In the genomic region with DNA sequence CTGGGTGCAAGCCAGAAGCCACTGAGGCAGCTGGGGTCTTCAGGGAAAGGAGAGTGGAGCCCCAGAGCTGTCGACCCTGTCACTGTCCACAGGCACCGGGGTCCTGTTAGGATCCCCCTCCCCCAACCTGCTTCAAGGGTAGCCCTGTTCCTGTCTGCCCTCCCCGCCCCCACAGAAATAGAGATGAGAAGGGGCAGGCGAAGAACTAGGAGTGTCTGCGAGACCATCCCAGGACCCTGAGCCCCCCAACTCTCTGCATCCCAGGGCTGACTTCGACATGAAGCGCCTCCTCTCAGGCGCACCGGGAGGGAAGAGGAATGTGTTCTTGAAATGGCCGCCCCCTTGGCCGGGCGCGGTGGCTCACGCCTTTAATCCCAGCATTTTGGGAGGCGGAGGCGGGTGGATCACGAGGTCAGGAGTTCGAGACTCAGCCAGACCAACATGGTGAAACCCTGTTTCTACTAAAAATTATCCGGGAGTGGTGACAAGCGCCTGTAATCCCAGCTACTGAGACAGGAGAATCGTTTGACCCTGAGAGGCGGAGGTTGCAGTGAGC, we compare ENCODE assay signal across 9 cellular contexts. TPM values are rescaled to one million over a fixed set of nuclear protein-coding genes. Genes with fewer than 3 reads are reported as not detected.
DNase-seq lines count a peak whose midpoint lies in the region; ATAC-seq and TF ChIP-seq lines count a peak whose summit lies in the region.
"Had no signal": no experiment of that assay in that cellular context is flagged by ENCODE, and none has a peak within 500 bp of the region (broad histone marks: within the 10 kb centered on the region; RNA-seq: fewer than 3 reads in every experiment).

No MANE protein-coding gene starts in this region.

- peak overlapping the region; percentile 77 for H3K27ac ChIP-seq in mammary epithelial cell (ENCODE audit: insufficient read depth, low read depth, low read length)
- peak overlapping the region; percentile 82 to 85 for H3K27ac ChIP-seq in thoracic aorta

- H3K36me3 Mint-ChIP-seq in activated CD4-positive, alpha-beta T cell treated with anti-CD3 and anti-CD28 coated beads for 36 hours (ENCODE audit: low read depth) = peaks cover 3% of the 10 kb centered on the region
- H3K36me3 Mint-ChIP-seq in IgD-negative memory B cell = peaks cover 2% of the 10 kb centered on the region

- POLR2A ChIA-PET in activated CD4-positive, alpha-beta T cell treated with anti-CD3 and anti-CD28 coated beads for 36 hours (lab: Charles Lee) = interaction anchor here (0.5 to 1.2 kb wide), 3 partner anchors 33 to 143 kb away, joined by 3 to 6 read pairs (median 4); a partner anchor contains a TSS

- no TSS peak for BruUV-seq in mammary epithelial cell (replicated peaks; lab: Mats Ljungman, UMichigan)

- no peak for DNase-seq in activated CD4-positive, alpha-beta T cell treated with anti-CD3 and anti-CD28 coated beads for 36 hours
- DNase-seq in activated CD4-positive, alpha-beta T cell treated with anti-CD3 and anti-CD28 coated beads for 48 hours = no peak
- no peak for DNase-seq in mammary epithelial cell
- peak; percentile 83 for DNase-seq in left kidney (ENCODE audit: low read depth, low spot score)
- DNase-seq in thoracic aorta (ENCODE audit: low spot score) = no peak
- no peak for DNase-seq in SKM-1 (lab: John Stamatoyannopoulos, UW; ENCODE audit: unreplicated experiment)
- no peak for DNase-seq in H4 (ENCODE audit: low spot score)

- TF ChIP-seq CTCF in mammary epithelial cell (conservative IDR thresholded peaks at IDR 0.05 in 1 of 2, IDR thresholded peaks at IDR 0.05 in 1 of 2; ENCODE audit: extremely low read depth in 1 of 2, insufficient read depth in 1 of 2, low read depth in 1 of 2, low read length in 2 of 2) (no peak), thoracic aorta (IDR thresholded peaks at IDR 0.05) (no peak)

- peak; percentile 17 for ATAC-seq in activated CD4-positive, alpha-beta T cell treated with anti-CD3 and anti-CD28 coated beads for 36 hours
- ATAC-seq in thoracic aorta (ENCODE audit: insufficient number of reproducible peaks, low FRiP score, low read depth) = no peak

- H3K9me3 ChIP-seq in mammary epithelial cell (replicated peaks; ENCODE audit: insufficient read depth, low read length) (no peaks in the 10 kb centered on the region), thoracic aorta (no peaks in the 10 kb centered on the region)

- H3K36me3 ChIP-seq in mammary epithelial cell (ENCODE audit: insufficient read depth, low read length) (no peaks in the 10 kb centered on the region), thoracic aorta (no peaks in the 10 kb centered on the region)

- H2AFZ ChIP-seq in mammary epithelial cell (ENCODE audit: low read depth, low read length) = peak overlapping the region; percentile 99

- in situ Hi-C loops in mammary epithelial cell (cut with MboI; ENCODE audit: low sequenced_read_pairs in 2 of 2) = no loop called here

- H3K27me3 Mint-ChIP-seq in activated CD4-positive, alpha-beta T cell treated with anti-CD3 and anti-CD28 coated beads for 36 hours = peaks cover 2% of the 10 kb centered on the region
- peaks cover 2% of the 10 kb centered on the region for H3K27me3 Mint-ChIP-seq in IgD-negative memory B cell

- WGBS in mammary epithelial cell (ENCODE audit: low coverage, missing lambda C conversion rate) = 26% methylated on average over 8 of the region's 22 CpGs

- H3K4me2 ChIP-seq in mammary epithelial cell (ENCODE audit: insufficient read depth, low read depth, low read length) = peak overlapping the region; percentile 93

- no peaks in the 10 kb centered on the region for H3K9me3 Mint-ChIP-seq in activated CD4-positive, alpha-beta T cell treated with anti-CD3 and anti-CD28 coated beads for 36 hours (ENCODE audit: low read depth)
- no peaks in the 10 kb centered on the region for H3K9me3 Mint-ChIP-seq in IgD-negative memory B cell

- no peaks in the 10 kb centered on the region for H4K20me1 ChIP-seq in mammary epithelial cell (ENCODE audit: insufficient read depth, low read length)

- H3K79me2 ChIP-seq in mammary epithelial cell (ENCODE audit: insufficient read depth, low read length) = no peaks in the 10 kb centered on the region

- intact Hi-C loops in activated CD4-positive, alpha-beta T cell treated with anti-CD3 and anti-CD28 coated beads for 36 hours (cut with DNase I, micrococcal nuclease) = loop anchor here (1.0 to 5.0 kb wide), 11 partner anchors 13 to 209 kb away; a partner anchor contains a TSS
- intact Hi-C loops in mammary epithelial cell (cut with micrococcal nuclease) = no loop called here

- H3K4me1 ChIP-seq in mammary epithelial cell (ENCODE audit: insufficient read depth, low read length) (no peaks in the 10 kb centered on the region), thoracic aorta (ENCODE audit: control insufficient read depth in 1 of 2, low read depth in 2 of 2) (peaks cover 0 to 18% of the 10 kb centered on the region in 2 donors)

- H3K27ac Mint-ChIP-seq in activated CD4-positive, alpha-beta T cell treated with anti-CD3 and anti-CD28 coated beads for 36 hours = peak overlapping the region; percentile 31
- peak overlapping the region; percentile 93 to 100 (median 99) for H3K27ac Mint-ChIP-seq in IgD-negative memory B cell

- H3K4me3 ChIP-seq in mammary epithelial cell (replicated peaks in 1 of 3; ENCODE audit: insufficient read depth in 1 of 3, low read depth in 2 of 3, low read length in 3 of 3) (peak overlapping the region; percentile 70 to 82 (median 79)), thoracic aorta (peak overlapping the region; percentile 90)

- peak overlapping the region; percentile 73 for H3K9ac ChIP-seq in mammary epithelial cell (ENCODE audit: insufficient read depth, low read length)

- H3K4me3 Mint-ChIP-seq in activated CD4-positive, alpha-beta T cell treated with anti-CD3 and anti-CD28 coated beads for 36 hours = peak overlapping the region; percentile 77
- H3K4me3 Mint-ChIP-seq in IgD-negative memory B cell = peak overlapping the region; percentile 82 to 99 (median 94)

- CTCF ChIA-PET in activated CD4-positive, alpha-beta T cell treated with anti-CD3 and anti-CD28 coated beads for 36 hours (lab: Charles Lee) = no interaction called here
- CTCF ChIA-PET in mammary epithelial cell (lab: Charles Lee; ENCODE audit: low non-redundant PET) = no interaction called here

- H3K27me3 ChIP-seq in mammary epithelial cell (ENCODE audit: insufficient read depth, low read length) = no peaks in the 10 kb centered on the region
- H3K27me3 ChIP-seq in thoracic aorta (replicated peaks; ENCODE audit: insufficient read depth) = no peaks in the 10 kb centered on the region

- peaks cover 11% of the 10 kb centered on the region for H3K4me1 Mint-ChIP-seq in activated CD4-positive, alpha-beta T cell treated with anti-CD3 and anti-CD28 coated beads for 36 hours
- H3K4me1 Mint-ChIP-seq in IgD-negative memory B cell = peaks cover 21 to 29% (median 24%) of the 10 kb centered on the region in 3 donors

- dilution Hi-C loops in mammary epithelial cell (cut with HindIII; ENCODE audit: low sequenced_read_pairs) = no loop called here

RNA-seq across cellular contexts. Expression of a gene that starts 0.6 kb away (rescaled TPM):
- total RNA-seq in activated CD4-positive, alpha-beta T cell treated with anti-CD3 and anti-CD28 coated beads for 36 hours = 1 to 10 TPM; 1.6 to 1.7 TPM
- polyA plus RNA-seq in IgD-negative memory B cell (0.20 TPM), mammary epithelial cell (0.86 TPM)
- total RNA-seq in mammary epithelial cell (1 to 10 TPM; 3.8 to 4.4 TPM), thoracic aorta (10 to 100 TPM in 1 of 2 donors, 1 to 10 TPM in 1; 8.4 to 13.8 TPM)
- polyA minus RNA-seq in mammary epithelial cell = 11.2 TPM
- 1.2 and 1.4 TPM in 2 replicates for total RNA-seq in H4 (2014; rRNA removed; shearing (Covaris generic))

RNA-seq across cellular contexts. Expression of a gene that starts 2.7 kb away (rescaled TPM):
- under 1 TPM in 1 of 2 experiments, not detected in 1; 0.80 TPM for total RNA-seq in activated CD4-positive, alpha-beta T cell treated with anti-CD3 and anti-CD28 coated beads for 36 hours
- polyA plus RNA-seq in IgD-negative memory B cell (1,081 TPM), mammary epithelial cell (not detected)
- total RNA-seq in mammary epithelial cell (not detected), thoracic aorta (not detected)
- polyA minus RNA-seq in mammary epithelial cell = not detected
- total RNA-seq in H4 (2014; rRNA removed; shearing (Covaris generic)) = not detected in 2 replicates
- total RNA-seq: dermis microvascular lymphatic vessel endothelial cell had no signal

RNA-seq across cellular contexts. Expression of a gene that starts 11.3 kb away (rescaled TPM):
- 1 to 10 TPM in 1 of 2 experiments, under 1 TPM in 1; 0.30 to 1.3 TPM for total RNA-seq in activated CD4-positive, alpha-beta T cell treated with anti-CD3 and anti-CD28 coated beads for 36 hours
- polyA plus RNA-seq in IgD-negative memory B cell = not detected
- not detected for total RNA-seq in mammary epithelial cell
- polyA plus RNA-seq in mammary epithelial cell = not detected
- polyA minus RNA-seq in mammary epithelial cell = not detected
- not detected for total RNA-seq in thoracic aorta
- not detected in 2 replicates for total RNA-seq in H4 (2014; rRNA removed; shearing (Covaris generic))

RNA-seq across cellular contexts. Expression of a gene that starts 16.3 kb away (rescaled TPM):
- total RNA-seq in activated CD4-positive, alpha-beta T cell treated with anti-CD3 and anti-CD28 coated beads for 36 hours = 100 to 1,000 TPM; 131 to 134 TPM
- polyA plus RNA-seq in IgD-negative memory B cell (70.6 TPM), mammary epithelial cell (28.8 TPM)
- total RNA-seq in mammary epithelial cell (10 to 100 TPM; 17.3 to 71.6 TPM), thoracic aorta (10 to 100 TPM in 1 of 2 donors, not detected in 1; 19.4 TPM)
- polyA minus RNA-seq in mammary epithelial cell = 228 TPM
- total RNA-seq in H4 (2014; rRNA removed; shearing (Covaris generic)) = 0.72 and 14.9 TPM in 2 replicates

RNA-seq across cellular contexts. Expression of a gene that starts 21.1 kb away (rescaled TPM):
- total RNA-seq in activated CD4-positive, alpha-beta T cell treated with anti-CD3 and anti-CD28 coated beads for 36 hours = 1 to 10 TPM in 1 of 2 experiments, under 1 TPM in 1; 0.32 to 1.1 TPM
- polyA plus RNA-seq in IgD-negative memory B cell = 6.6 TPM
- 1 to 10 TPM in 1 of 2 donors, under 1 TPM in 1; 0.54 to 7.0 TPM for total RNA-seq in mammary epithelial cell
- 0.26 TPM for polyA plus RNA-seq in mammary epithelial cell
- polyA minus RNA-seq in mammary epithelial cell = not detected
- total RNA-seq in thoracic aorta = 10 to 100 TPM in 1 of 2 donors, 1 to 10 TPM in 1; 2.0 to 10.2 TPM
- total RNA-seq in H4 (2014; rRNA removed; shearing (Covaris generic)) = 0.35 and 1.4 TPM in 2 replicates
